Comparison of ENCODE assay signal across 1 cellular context in genomic region chr22:50705219-50705691, GRCh38.
TF ChIP-seq lines count a peak whose summit lies in the region.

No MANE protein-coding gene starts in this region.

TF ChIP-seq in IMR-90, 13 proteins besides CTCF, POLR2A, EP300 and RAD21 (continued from another document):
- TF ChIP-seq USF2 (IDR thresholded peaks at IDR 0.05; ENCODE audit: low read depth, low read length) (no peak), CHD1 (IDR thresholded peaks at IDR 0.05; ENCODE audit: low read depth, low read length) (no peak)
